Comparison of ENCODE assay signal across 7 cellular contexts in genomic region chr11:111878766-111879636, GRCh38.
A peak's percentile ranks its signal among the peaks of the same experiment; 100 is the strongest.
DNase-seq lines count a peak whose midpoint lies in the region; ATAC-seq and FAIRE-seq lines count a peak whose summit lies in the region.

A gene with protein sequence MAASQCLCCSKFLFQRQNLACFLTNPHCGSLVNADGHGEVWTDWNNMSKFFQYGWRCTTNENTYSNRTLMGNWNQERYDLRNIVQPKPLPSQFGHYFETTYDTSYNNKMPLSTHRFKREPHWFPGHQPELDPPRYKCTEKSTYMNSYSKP (plus strand): TSS chr11:111879541. CDS start chr11:111879561, 20 bp downstream.
A gene with protein sequence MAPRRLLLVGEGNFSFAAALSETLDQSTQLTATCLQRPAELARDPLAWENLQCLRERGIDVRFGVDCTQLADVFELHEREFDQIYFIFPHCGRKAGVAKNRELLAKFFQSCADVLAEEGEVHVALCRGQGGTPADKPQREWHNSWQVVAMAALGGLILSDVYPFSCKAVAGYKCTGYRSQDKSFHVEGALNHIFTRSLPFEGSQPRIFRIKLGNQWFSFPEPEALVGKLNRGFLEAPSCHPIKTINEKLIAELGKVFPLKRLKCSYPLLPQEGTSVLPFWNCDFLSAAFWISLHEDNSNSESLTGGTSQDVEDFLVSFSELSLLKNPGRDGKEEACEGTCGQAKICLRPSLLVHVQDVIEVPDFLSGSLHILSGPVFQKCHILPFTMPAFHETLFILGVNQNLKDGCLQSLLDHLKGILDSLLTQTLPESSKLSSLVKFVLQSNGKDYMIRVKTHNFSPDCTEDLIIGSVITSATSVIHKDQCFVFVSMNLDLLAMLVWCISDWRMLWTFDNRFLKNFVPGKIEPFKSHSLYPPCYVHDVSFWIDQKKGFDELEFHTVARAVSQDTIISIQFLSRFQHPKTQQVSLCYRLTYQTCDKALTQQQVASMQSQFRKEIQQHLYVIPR (minus strand): TSS chr11:111879165. CDS start chr11:111879132, 33 bp downstream.

- FAIRE-seq in GM18507 (lab: Jason Lieb, UNC), result peak; percentile 96

- ATAC-seq in HG02981 (IDR thresholded peaks at IDR 0.05; ENCODE audit: unreplicated experiment), result peak; percentile 90

- DNase-seq in GM18507 (ENCODE audit: extremely low spot score, insufficient read length, low read depth) (peak; percentile 90), NCI-H2029 (lab: John Stamatoyannopoulos, UW) (peak; percentile 98), T1000 (lab: John Stamatoyannopoulos, UW) (peak; percentile 89), astrocyte of the hippocampus (ENCODE audit: low read depth, low spot score) (peak; percentile 99), hippocampal formation (lab: John Stamatoyannopoulos, UW) (peak; percentile 94 to 95), retina (peak; percentile 99)

Comparison
In these comparisons a context has a peak if more than half of its experiments do, and no peak if none do; other contexts are left out.
1. Peak in every context shown above with its lines: DNase-seq and ATAC-seq.